Comparison of ENCODE assay signal across 1 cellular context in the genomic region with DNA sequence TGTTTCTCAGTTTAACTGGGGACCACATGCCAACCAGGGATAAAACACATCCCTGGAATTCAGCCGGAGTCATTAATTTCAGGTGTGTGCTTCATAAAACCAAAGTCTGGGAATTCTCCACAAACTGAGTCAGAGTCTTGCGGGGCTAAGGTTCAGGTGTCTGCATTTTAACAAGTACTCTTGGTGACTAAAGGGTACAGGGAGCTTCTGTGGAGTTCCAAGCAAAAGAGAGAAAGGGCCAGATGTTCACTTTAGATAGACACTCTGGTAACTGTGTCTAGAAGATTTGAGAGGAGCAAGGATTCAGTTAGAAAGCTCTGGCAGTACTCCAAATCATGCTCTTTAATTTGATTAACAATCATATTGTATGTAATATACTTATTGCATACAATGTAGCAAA.
TF ChIP-seq lines count a peak whose summit lies in the region.

No MANE protein-coding gene starts in this region.

TF ChIP-seq in K562, 482 proteins besides CTCF, POLR2A, EP300 and RAD21 (continued from another document):
- TF ChIP-seq, protein P1, sequence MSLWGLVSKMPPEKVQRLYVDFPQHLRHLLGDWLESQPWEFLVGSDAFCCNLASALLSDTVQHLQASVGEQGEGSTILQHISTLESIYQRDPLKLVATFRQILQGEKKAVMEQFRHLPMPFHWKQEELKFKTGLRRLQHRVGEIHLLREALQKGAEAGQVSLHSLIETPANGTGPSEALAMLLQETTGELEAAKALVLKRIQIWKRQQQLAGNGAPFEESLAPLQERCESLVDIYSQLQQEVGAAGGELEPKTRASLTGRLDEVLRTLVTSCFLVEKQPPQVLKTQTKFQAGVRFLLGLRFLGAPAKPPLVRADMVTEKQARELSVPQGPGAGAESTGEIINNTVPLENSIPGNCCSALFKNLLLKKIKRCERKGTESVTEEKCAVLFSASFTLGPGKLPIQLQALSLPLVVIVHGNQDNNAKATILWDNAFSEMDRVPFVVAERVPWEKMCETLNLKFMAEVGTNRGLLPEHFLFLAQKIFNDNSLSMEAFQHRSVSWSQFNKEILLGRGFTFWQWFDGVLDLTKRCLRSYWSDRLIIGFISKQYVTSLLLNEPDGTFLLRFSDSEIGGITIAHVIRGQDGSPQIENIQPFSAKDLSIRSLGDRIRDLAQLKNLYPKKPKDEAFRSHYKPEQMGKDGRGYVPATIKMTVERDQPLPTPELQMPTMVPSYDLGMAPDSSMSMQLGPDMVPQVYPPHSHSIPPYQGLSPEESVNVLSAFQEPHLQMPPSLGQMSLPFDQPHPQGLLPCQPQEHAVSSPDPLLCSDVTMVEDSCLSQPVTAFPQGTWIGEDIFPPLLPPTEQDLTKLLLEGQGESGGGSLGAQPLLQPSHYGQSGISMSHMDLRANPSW (CRISPR knock-in tag; IDR thresholded peaks at IDR 0.05), result no peak
- TF ChIP-seq, protein P2, sequence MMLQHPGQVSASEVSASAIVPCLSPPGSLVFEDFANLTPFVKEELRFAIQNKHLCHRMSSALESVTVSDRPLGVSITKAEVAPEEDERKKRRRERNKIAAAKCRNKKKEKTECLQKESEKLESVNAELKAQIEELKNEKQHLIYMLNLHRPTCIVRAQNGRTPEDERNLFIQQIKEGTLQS (IDR thresholded peaks at IDR 0.05), result 0 out of 2 replicates have a peak, but pooled peaks have one; percentile 9
- TF ChIP-seq, protein P2 (CRISPR knock-in tag; conservative IDR thresholded peaks at IDR 0.05), result no peak
- TF ChIP-seq, protein P3, sequence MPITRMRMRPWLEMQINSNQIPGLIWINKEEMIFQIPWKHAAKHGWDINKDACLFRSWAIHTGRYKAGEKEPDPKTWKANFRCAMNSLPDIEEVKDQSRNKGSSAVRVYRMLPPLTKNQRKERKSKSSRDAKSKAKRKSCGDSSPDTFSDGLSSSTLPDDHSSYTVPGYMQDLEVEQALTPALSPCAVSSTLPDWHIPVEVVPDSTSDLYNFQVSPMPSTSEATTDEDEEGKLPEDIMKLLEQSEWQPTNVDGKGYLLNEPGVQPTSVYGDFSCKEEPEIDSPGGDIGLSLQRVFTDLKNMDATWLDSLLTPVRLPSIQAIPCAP (CRISPR knock-in tag; IDR thresholded peaks at IDR 0.05; ENCODE audit: borderline replicate concordance), result no peak
- TF ChIP-seq, protein P4, sequence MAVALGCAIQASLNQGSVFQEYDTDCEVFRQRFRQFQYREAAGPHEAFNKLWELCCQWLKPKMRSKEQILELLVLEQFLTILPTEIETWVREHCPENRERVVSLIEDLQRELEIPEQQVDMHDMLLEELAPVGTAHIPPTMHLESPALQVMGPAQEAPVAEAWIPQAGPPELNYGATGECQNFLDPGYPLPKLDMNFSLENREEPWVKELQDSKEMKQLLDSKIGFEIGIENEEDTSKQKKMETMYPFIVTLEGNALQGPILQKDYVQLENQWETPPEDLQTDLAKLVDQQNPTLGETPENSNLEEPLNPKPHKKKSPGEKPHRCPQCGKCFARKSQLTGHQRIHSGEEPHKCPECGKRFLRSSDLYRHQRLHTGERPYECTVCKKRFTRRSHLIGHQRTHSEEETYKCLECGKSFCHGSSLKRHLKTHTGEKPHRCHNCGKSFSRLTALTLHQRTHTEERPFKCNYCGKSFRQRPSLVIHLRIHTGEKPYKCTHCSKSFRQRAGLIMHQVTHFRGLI (CRISPR knock-in tag; IDR thresholded peaks at IDR 0.05), result no peak
- TF ChIP-seq CBFA2T3 (IDR thresholded peaks at IDR 0.05) (peak; percentile 89), LEF1 (IDR thresholded peaks at IDR 0.05) (peak; percentile 76; the same call in 1 of the 2 replicates), WHSC1 (IDR thresholded peaks at IDR 0.05; ENCODE audit: low read length) (no peak), CTBP1 (IDR thresholded peaks at IDR 0.05; ENCODE audit: borderline replicate concordance) (no peak), JUNB (CRISPR knock-in tag; conservative IDR thresholded peaks at IDR 0.05) (no peak)
- TF ChIP-seq, protein P5, sequence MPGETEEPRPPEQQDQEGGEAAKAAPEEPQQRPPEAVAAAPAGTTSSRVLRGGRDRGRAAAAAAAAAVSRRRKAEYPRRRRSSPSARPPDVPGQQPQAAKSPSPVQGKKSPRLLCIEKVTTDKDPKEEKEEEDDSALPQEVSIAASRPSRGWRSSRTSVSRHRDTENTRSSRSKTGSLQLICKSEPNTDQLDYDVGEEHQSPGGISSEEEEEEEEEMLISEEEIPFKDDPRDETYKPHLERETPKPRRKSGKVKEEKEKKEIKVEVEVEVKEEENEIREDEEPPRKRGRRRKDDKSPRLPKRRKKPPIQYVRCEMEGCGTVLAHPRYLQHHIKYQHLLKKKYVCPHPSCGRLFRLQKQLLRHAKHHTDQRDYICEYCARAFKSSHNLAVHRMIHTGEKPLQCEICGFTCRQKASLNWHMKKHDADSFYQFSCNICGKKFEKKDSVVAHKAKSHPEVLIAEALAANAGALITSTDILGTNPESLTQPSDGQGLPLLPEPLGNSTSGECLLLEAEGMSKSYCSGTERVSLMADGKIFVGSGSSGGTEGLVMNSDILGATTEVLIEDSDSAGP (CRISPR knock-in tag; IDR thresholded peaks at IDR 0.05), result no peak
- TF ChIP-seq, protein P6, sequence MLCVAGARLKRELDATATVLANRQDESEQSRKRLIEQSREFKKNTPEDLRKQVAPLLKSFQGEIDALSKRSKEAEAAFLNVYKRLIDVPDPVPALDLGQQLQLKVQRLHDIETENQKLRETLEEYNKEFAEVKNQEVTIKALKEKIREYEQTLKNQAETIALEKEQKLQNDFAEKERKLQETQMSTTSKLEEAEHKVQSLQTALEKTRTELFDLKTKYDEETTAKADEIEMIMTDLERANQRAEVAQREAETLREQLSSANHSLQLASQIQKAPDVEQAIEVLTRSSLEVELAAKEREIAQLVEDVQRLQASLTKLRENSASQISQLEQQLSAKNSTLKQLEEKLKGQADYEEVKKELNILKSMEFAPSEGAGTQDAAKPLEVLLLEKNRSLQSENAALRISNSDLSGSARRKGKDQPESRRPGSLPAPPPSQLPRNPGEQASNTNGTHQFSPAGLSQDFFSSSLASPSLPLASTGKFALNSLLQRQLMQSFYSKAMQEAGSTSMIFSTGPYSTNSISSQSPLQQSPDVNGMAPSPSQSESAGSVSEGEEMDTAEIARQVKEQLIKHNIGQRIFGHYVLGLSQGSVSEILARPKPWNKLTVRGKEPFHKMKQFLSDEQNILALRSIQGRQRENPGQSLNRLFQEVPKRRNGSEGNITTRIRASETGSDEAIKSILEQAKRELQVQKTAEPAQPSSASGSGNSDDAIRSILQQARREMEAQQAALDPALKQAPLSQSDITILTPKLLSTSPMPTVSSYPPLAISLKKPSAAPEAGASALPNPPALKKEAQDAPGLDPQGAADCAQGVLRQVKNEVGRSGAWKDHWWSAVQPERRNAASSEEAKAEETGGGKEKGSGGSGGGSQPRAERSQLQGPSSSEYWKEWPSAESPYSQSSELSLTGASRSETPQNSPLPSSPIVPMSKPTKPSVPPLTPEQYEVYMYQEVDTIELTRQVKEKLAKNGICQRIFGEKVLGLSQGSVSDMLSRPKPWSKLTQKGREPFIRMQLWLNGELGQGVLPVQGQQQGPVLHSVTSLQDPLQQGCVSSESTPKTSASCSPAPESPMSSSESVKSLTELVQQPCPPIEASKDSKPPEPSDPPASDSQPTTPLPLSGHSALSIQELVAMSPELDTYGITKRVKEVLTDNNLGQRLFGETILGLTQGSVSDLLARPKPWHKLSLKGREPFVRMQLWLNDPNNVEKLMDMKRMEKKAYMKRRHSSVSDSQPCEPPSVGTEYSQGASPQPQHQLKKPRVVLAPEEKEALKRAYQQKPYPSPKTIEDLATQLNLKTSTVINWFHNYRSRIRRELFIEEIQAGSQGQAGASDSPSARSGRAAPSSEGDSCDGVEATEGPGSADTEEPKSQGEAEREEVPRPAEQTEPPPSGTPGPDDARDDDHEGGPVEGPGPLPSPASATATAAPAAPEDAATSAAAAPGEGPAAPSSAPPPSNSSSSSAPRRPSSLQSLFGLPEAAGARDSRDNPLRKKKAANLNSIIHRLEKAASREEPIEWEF (CRISPR knock-in tag; IDR thresholded peaks at IDR 0.05), result no peak
- TF ChIP-seq, protein P7, sequence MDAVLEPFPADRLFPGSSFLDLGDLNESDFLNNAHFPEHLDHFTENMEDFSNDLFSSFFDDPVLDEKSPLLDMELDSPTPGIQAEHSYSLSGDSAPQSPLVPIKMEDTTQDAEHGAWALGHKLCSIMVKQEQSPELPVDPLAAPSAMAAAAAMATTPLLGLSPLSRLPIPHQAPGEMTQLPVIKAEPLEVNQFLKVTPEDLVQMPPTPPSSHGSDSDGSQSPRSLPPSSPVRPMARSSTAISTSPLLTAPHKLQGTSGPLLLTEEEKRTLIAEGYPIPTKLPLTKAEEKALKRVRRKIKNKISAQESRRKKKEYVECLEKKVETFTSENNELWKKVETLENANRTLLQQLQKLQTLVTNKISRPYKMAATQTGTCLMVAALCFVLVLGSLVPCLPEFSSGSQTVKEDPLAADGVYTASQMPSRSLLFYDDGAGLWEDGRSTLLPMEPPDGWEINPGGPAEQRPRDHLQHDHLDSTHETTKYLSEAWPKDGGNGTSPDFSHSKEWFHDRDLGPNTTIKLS (IDR thresholded peaks at IDR 0.05; ENCODE audit: borderline replicate concordance, low read depth), result no peak
